8 cellular contexts compared by ENCODE assay signal in genomic region chr7:99928994-99929729, GRCh38. TPM values are rescaled to one million over a fixed set of nuclear protein-coding genes. Genes with fewer than 3 reads are reported as not detected.
DNase-seq lines count a peak whose midpoint lies in the region; ATAC-seq, FAIRE-seq and TF ChIP-seq lines count a peak whose summit lies in the region.

Gene GJC3, minus strand, starts transcription at chr7:99929620. Its CDS starts 0 bp downstream, at chr7:99929620.

- H3K27me3 ChIP-seq in endocrine pancreas (ENCODE audit: control insufficient read depth, insufficient read depth, low read length) (no peaks in the 10 kb centered on the region), stomach (peaks cover 0 to 35% (median 0%) of the 10 kb centered on the region in 3 donors)

- no peaks in the 10 kb centered on the region for H3K9me3 Mint-ChIP-seq in activated CD4-positive, alpha-beta T cell treated with anti-CD3 and anti-CD28 coated beads, Interleukin-2, amount 10 ng/mL, durations not matched to agents 7 days and 5 days
- no peaks in the 10 kb centered on the region for H3K9me3 Mint-ChIP-seq in memory B cell

- DNase-seq in AG09309 (ENCODE audit: low read depth): no peak
- peak; percentile 27 for DNase-seq in GM19239 (ENCODE audit: insufficient read length, low spot score)
- peak; percentile 28 for DNase-seq in NCI-H226
- peak; percentile 60 for DNase-seq in activated CD4-positive, alpha-beta T cell treated with anti-CD3 and anti-CD28 coated beads, Interleukin-2, amount 10 ng/mL, durations not matched to agents 7 days and 5 days
- no peak for DNase-seq in memory B cell (ENCODE audit: low spot score in 2 of 2)
- peak; percentile 48 for DNase-seq in stomach

- no peaks in the 10 kb centered on the region for H3K36me3 Mint-ChIP-seq in activated CD4-positive, alpha-beta T cell treated with anti-CD3 and anti-CD28 coated beads, Interleukin-2, amount 10 ng/mL, durations not matched to agents 7 days and 5 days (ENCODE audit: low read depth)
- H3K36me3 Mint-ChIP-seq in memory B cell: no peaks in the 10 kb centered on the region

- no peaks in the 10 kb centered on the region for H3K36me3 ChIP-seq in endocrine pancreas (ENCODE audit: control insufficient read depth, insufficient read depth, low read length)
- H3K36me3 ChIP-seq in stomach: no peaks in the 10 kb centered on the region

- intact Hi-C loops in stomach (cut with DNase I; ENCODE audit: low total_unique reads): no loop called here

- WGBS in stomach, 5 donors: 15 to 22% (median 17%) methylated on average over 14 to 22 of the region's 22 CpGs

- CTCF ChIA-PET in activated CD4-positive, alpha-beta T cell treated with anti-CD3 and anti-CD28 coated beads, Interleukin-2, amount 10 ng/mL, durations not matched to agents 7 days and 5 days (lab: Charles Lee): interaction anchor here (0.6 to 1.5 kb wide), 8 partner anchors 9 to 1774 kb away, joined by 3 to 6 read pairs (median 3); partner anchors contain the start of gene TRIM4

- POLR2A ChIA-PET in activated CD4-positive, alpha-beta T cell treated with anti-CD3 and anti-CD28 coated beads, Interleukin-2, amount 10 ng/mL, durations not matched to agents 7 days and 5 days (lab: Charles Lee): no interaction called here

- peaks cover 23% of the 10 kb centered on the region for H3K27me3 Mint-ChIP-seq in activated CD4-positive, alpha-beta T cell treated with anti-CD3 and anti-CD28 coated beads, Interleukin-2, amount 10 ng/mL, durations not matched to agents 7 days and 5 days
- peaks cover 29% of the 10 kb centered on the region for H3K27me3 Mint-ChIP-seq in memory B cell

- no peak for TF ChIP-seq EP300 in stomach (IDR thresholded peaks at IDR 0.05)

- H3K27ac ChIP-seq in stomach: no peak within 1 kb of the TSS

- peak; percentile 21 for FAIRE-seq in GM19239 (lab: Jason Lieb, UNC)

- H3K4me3 ChIP-seq in AG09309 (ENCODE audit: control insufficient read depth, low read depth, low read length): peak within 1 kb of the TSS; percentile 16
- peak within 1 kb of the TSS; percentile 69 for H3K4me3 ChIP-seq in endocrine pancreas (ENCODE audit: control insufficient read depth, insufficient read depth, low read length)
- peak within 1 kb of the TSS; percentile 17 to 30 (median 24) for H3K4me3 ChIP-seq in stomach

- H3K4me1 ChIP-seq in endocrine pancreas (ENCODE audit: control insufficient read depth, insufficient read depth, low read length): peaks cover 6% of the 10 kb centered on the region
- peaks cover 0 to 13% (median 6%) of the 10 kb centered on the region in 4 donors for H3K4me1 ChIP-seq in stomach

- peak; percentile 36 for TF ChIP-seq CTCF in AG09309 (IDR thresholded peaks at IDR 0.05; ENCODE audit: control insufficient read depth, insufficient read depth, low read depth, low read length, missing control alignments)
- TF ChIP-seq CTCF in stomach (IDR thresholded peaks at IDR 0.05): peak in 1 of 7 experiments; percentile 18

- TF ChIP-seq POLR2A in stomach (IDR thresholded peaks at IDR 0.05): no peak

- H3K9ac ChIP-seq in endocrine pancreas (ENCODE audit: control insufficient read depth, insufficient read depth, low read length): peak within 1 kb of the TSS; percentile 2

- H3K9me3 ChIP-seq in endocrine pancreas (ENCODE audit: control insufficient read depth, low read length) (no peaks in the 10 kb centered on the region), stomach (no peaks in the 10 kb centered on the region)

- H3K27ac Mint-ChIP-seq in activated CD4-positive, alpha-beta T cell treated with anti-CD3 and anti-CD28 coated beads, Interleukin-2, amount 10 ng/mL, durations not matched to agents 7 days and 5 days: peak within 1 kb of the TSS; percentile 73
- H3K27ac Mint-ChIP-seq in memory B cell: no peak within 1 kb of the TSS

- peak within 1 kb of the TSS; percentile 62 for H3K4me3 Mint-ChIP-seq in activated CD4-positive, alpha-beta T cell treated with anti-CD3 and anti-CD28 coated beads, Interleukin-2, amount 10 ng/mL, durations not matched to agents 7 days and 5 days
- peak within 1 kb of the TSS; percentile 12 for H3K4me3 Mint-ChIP-seq in memory B cell

- peaks cover 29% of the 10 kb centered on the region for H3K4me1 Mint-ChIP-seq in activated CD4-positive, alpha-beta T cell treated with anti-CD3 and anti-CD28 coated beads, Interleukin-2, amount 10 ng/mL, durations not matched to agents 7 days and 5 days
- peaks cover 7% of the 10 kb centered on the region for H3K4me1 Mint-ChIP-seq in memory B cell

- peak; percentile 64 for ATAC-seq in memory B cell (ENCODE audit: low read depth)
- ATAC-seq in HG03457 (IDR thresholded peaks at IDR 0.05; ENCODE audit: unreplicated experiment): no peak

RNA-seq across cellular contexts. Expression of gene GJC3, which starts in this region (rescaled TPM):
- total RNA-seq in activated CD4-positive, alpha-beta T cell treated with anti-CD3 and anti-CD28 coated beads, Interleukin-2, amount 10 ng/mL, durations not matched to agents 7 days and 5 days: under 1 TPM in 1 of 2 experiments, not detected in 1; 0.48 TPM
- total RNA-seq in stomach: not detected
- polyA plus RNA-seq in stomach: under 1 TPM in 2 of 3 donors, not detected in 1; 0.15 to 0.75 TPM

Comparison
In these comparisons a context has a peak if more than half of its experiments do, and no peak if none do; other contexts are left out.
1. Peak in DNase-seq in activated CD4-positive, alpha-beta T cell treated with anti-CD3 and anti-CD28 coated beads, Interleukin-2, amount 10 ng/mL, durations not matched to agents 7 days and 5 days; RNA of the gene not detected or under 1 TPM.
2. Peak in DNase-seq and H3K4me3 ChIP-seq in stomach; RNA of the gene not detected or under 1 TPM.
3. DNase-seq: peak in GM19239 (single experiment) and NCI-H226 (single experiment); none in AG09309 (single experiment) and memory B cell (0 of 2).
4. H3K4me3 ChIP-seq: peak in every context shown above with its lines; median percentile 69 in endocrine pancreas; 24 in stomach; 16 in AG09309.